Comparison of ENCODE assay signal across 11 cellular contexts in the genomic region with DNA sequence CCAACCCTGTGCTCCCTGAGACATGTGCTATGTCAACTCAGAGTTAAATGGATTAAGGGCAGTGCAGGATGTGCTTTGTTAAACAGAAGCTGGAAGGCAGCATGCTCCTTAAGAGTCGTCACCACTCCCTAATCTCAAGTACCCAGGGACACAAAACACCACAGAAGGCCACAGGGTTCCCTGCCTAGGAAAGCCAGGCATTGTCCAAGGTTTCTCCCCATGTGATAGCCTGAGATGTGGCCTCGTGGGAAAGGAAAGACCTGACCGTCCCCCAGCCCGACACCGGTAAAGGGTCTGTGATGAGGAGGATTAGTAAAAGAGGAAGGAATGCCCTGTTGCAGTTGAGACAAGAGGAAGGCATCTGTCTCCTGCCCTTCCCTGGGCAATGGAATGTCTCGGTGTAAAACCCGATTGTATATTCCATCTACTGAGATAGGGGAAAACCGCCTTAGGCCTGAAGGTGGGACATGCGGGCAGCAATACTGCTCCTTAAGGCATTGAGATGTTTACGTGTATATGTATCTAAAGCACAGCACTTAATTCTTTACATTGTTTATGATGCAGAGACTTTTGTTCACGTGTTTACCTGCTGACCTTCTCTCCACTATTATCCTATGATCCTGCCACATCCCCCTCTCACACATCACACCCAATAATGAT. TPM values are rescaled to one million over a fixed set of nuclear protein-coding genes. Genes with fewer than 3 reads are reported as not detected.
DNase-seq lines count a peak whose midpoint lies in the region; ATAC-seq and TF ChIP-seq lines count a peak whose summit lies in the region.
"Not testable (repeated sequence)": the region's sequence is repeated elsewhere in the genome, so short reads cannot be mapped to it uniquely, and the experiment has no call there.
"Had no signal": no experiment of that assay in that cellular context is flagged by ENCODE, and none has a peak within 500 bp of the region (broad histone marks: within the 10 kb centered on the region; RNA-seq: fewer than 3 reads in every experiment).

No MANE protein-coding gene starts in this region.

- not testable (repeated sequence) for H3K4me3 Mint-ChIP-seq in WTC11; central memory CD8-positive, alpha-beta T cell

- peak overlapping the region; percentile 83 for H3K27ac Mint-ChIP-seq in WTC11
- peak overlapping the region; percentile 61 for H3K27ac Mint-ChIP-seq in central memory CD8-positive, alpha-beta T cell (ENCODE audit: low read depth)

- not testable (repeated sequence) for H3K27me3 Mint-ChIP-seq in WTC11 (ENCODE audit: low read depth); central memory CD8-positive, alpha-beta T cell

- not testable (repeated sequence) for ATAC-seq in WTC11; central memory CD8-positive, alpha-beta T cell (replicated peaks; ENCODE audit: extremely low read depth, poor library complexity, severe bottlenecking); Right ventricle myocardium inferior; lower lobe of right lung

- DNase-seq in BE2C: peak; percentile 0
- DNase-seq in NCI-H82 treated with DMSO at 0.1 percent for 48 hours (lab: John Stamatoyannopoulos, UW; ENCODE audit: unreplicated experiment): peak; percentile 76
- DNase-seq in WTC11 (ENCODE audit: low spot score); central memory CD8-positive, alpha-beta T cell (ENCODE audit: low spot score in 2 of 2): not testable (repeated sequence)
- DNase-seq in Right ventricle myocardium inferior (ENCODE audit: missing footprints): peak; percentile 28
- DNase-seq in lower lobe of right lung: peak; percentile 16
- peak; percentile 15 for DNase-seq in sigmoid colon

- CTCF ChIA-PET in WTC11 (lab: Charles Lee): not testable (repeated sequence)

- POLR2A ChIA-PET in WTC11 (lab: Charles Lee): interaction anchor here (0.7 kb wide), 1 partner anchor 229 kb away, joined by 4 read pairs; no protein-coding TSS in a partner anchor

- intact Hi-C loops in Right ventricle myocardium inferior (cut with DNase I); lower lobe of right lung (cut with DNase I); sigmoid colon (cut with DNase I): not testable (repeated sequence)

- WGBS in sigmoid colon, 2 donors: 89 to 94% methylated on average over 11 of the region's 11 CpGs

- H3K9me3 ChIP-seq in BE2C; HUES48 (ENCODE audit: control insufficient read depth, insufficient read depth, low read length); lower lobe of right lung; sigmoid colon: not testable (repeated sequence)

- TF ChIP-seq POLR2A in sigmoid colon (IDR thresholded peaks at IDR 0.05): not testable (repeated sequence)

- not testable (repeated sequence) for H3K4me1 ChIP-seq in BE2C; HUES48 (ENCODE audit: control insufficient read depth, insufficient read depth, low read length); sigmoid colon
- peaks cover 23% of the 10 kb centered on the region for H3K4me1 ChIP-seq in lower lobe of right lung

- H3K4me1 Mint-ChIP-seq in WTC11: peaks cover 32% of the 10 kb centered on the region
- H3K4me1 Mint-ChIP-seq in central memory CD8-positive, alpha-beta T cell: not testable (repeated sequence)

- not testable (repeated sequence) for TF ChIP-seq CTCF in BE2C (IDR thresholded peaks at IDR 0.05; ENCODE audit: low read depth, low read length); WTC11 (IDR thresholded peaks at IDR 0.05); lower lobe of right lung (IDR thresholded peaks at IDR 0.05); sigmoid colon (IDR thresholded peaks at IDR 0.05)

- TF ChIP-seq EP300 in sigmoid colon (IDR thresholded peaks at IDR 0.05): not testable (repeated sequence)

- H3K36me3 ChIP-seq in BE2C (peaks cover 32% of the 10 kb centered on the region), HUES48 (ENCODE audit: control insufficient read depth, insufficient read depth, low read length) (peaks cover 51% of the 10 kb centered on the region), lower lobe of right lung (peaks cover 66% of the 10 kb centered on the region), sigmoid colon (peaks cover 15 to 72% (median 40%) of the 10 kb centered on the region in 4 donors)

- H3K27me3 ChIP-seq in BE2C; HUES48 (ENCODE audit: control insufficient read depth, insufficient read depth, low read length); lower lobe of right lung (ENCODE audit: low read depth); sigmoid colon: not testable (repeated sequence)

- not testable (repeated sequence) for H3K4me3 ChIP-seq in BE2C (ENCODE audit: low read depth, low read length); HUES48 (ENCODE audit: low read depth, low read length); lower lobe of right lung; sigmoid colon

- H3K9ac ChIP-seq in HUES48 (ENCODE audit: low read depth, low read length): not testable (repeated sequence)

- H3K27ac ChIP-seq in HUES48 (ENCODE audit: low read depth, low read length): peak overlapping the region; percentile 51
- peak overlapping the region; percentile 36 for H3K27ac ChIP-seq in lower lobe of right lung
- H3K27ac ChIP-seq in sigmoid colon: not testable (repeated sequence)

- H3K36me3 Mint-ChIP-seq in WTC11: peaks cover 28% of the 10 kb centered on the region
- peaks cover 27% of the 10 kb centered on the region for H3K36me3 Mint-ChIP-seq in central memory CD8-positive, alpha-beta T cell (ENCODE audit: insufficient read depth)

- not testable (repeated sequence) for H3K9me3 Mint-ChIP-seq in WTC11; central memory CD8-positive, alpha-beta T cell

RNA-seq across cellular contexts. Expression of a gene that starts 6.1 kb away (rescaled TPM):
- polyA plus RNA-seq in BE2C (2012; ENCODE audit: insufficient read depth, insufficient read length, low read depth): 211 TPM
- 76.4 to 101 TPM (median 91.9 TPM) in 3 replicates for total RNA-seq in WTC11 (2021)
- 129 TPM for total RNA-seq in Right ventricle myocardium inferior
- total RNA-seq in lower lobe of right lung: 41.9 TPM
- 10 to 100 TPM; 21.0 to 35.5 (median 27.5) TPM for total RNA-seq in sigmoid colon
- polyA plus RNA-seq in sigmoid colon: 100 to 1,000 TPM; 115 to 146 (median 130) TPM

RNA-seq across cellular contexts. Expression of a gene that starts 6.2 kb away (rescaled TPM):
- 1,781 TPM for polyA plus RNA-seq in BE2C (2012; ENCODE audit: insufficient read depth, insufficient read length, low read depth)
- 2,082 to 2,373 TPM (median 2,292 TPM) in 3 replicates for total RNA-seq in WTC11 (2021)
- 1,212 TPM for total RNA-seq in Right ventricle myocardium inferior
- 1,461 TPM for total RNA-seq in lower lobe of right lung
- 100 to 1,000 TPM; 244 to 601 (median 414) TPM for total RNA-seq in sigmoid colon
- 100 to 1,000 TPM; 574 to 938 (median 657) TPM for polyA plus RNA-seq in sigmoid colon

RNA-seq across cellular contexts. Expression of a gene that starts 7.0 kb away (rescaled TPM):
- 287 TPM for polyA plus RNA-seq in BE2C (2012; ENCODE audit: insufficient read depth, insufficient read length, low read depth)
- total RNA-seq in WTC11 (2021) (107 to 121 TPM (median 114 TPM) in 3 replicates), Right ventricle myocardium inferior (32.9 TPM), lower lobe of right lung (31.0 TPM), sigmoid colon (10 to 100 TPM; 22.5 to 39.6 (median 28.7) TPM)
- 10 to 100 TPM; 10.2 to 72.6 (median 12.0) TPM for polyA plus RNA-seq in sigmoid colon

RNA-seq across cellular contexts. Expression of a gene that starts 28.0 kb away (rescaled TPM):
- not detected for polyA plus RNA-seq in BE2C (2012; ENCODE audit: insufficient read depth, insufficient read length, low read depth)
- total RNA-seq in WTC11 (2021) (7.8 to 8.0 TPM (median 8.0 TPM) in 3 replicates), Right ventricle myocardium inferior (20.5 TPM), lower lobe of right lung (49.0 TPM), sigmoid colon (1 to 10 TPM; 6.5 to 8.9 (median 8.4) TPM)
- 1 to 10 TPM in 2 of 3 donors, under 1 TPM in 1; 0.92 to 4.9 (median 3.6) TPM for polyA plus RNA-seq in sigmoid colon
- total RNA-seq: Calu3 had no signal

RNA-seq across cellular contexts. Expression of a gene that starts 48.8 kb away (rescaled TPM):
- polyA plus RNA-seq in BE2C (2012; ENCODE audit: insufficient read depth, insufficient read length, low read depth): 14.4 TPM
- total RNA-seq in WTC11 (2021) (1.0 to 2.7 TPM (median 2.2 TPM) in 3 replicates), Right ventricle myocardium inferior (24.6 TPM), lower lobe of right lung (11.0 TPM), sigmoid colon (10 to 100 TPM in 3 of 4 donors, 1 to 10 TPM in 1; 7.1 to 31.6 (median 24.0) TPM)
- 10 to 100 TPM in 1 of 3 donors, 1 to 10 TPM in 2; 2.3 to 10.3 (median 2.4) TPM for polyA plus RNA-seq in sigmoid colon
- total RNA-seq: CD8-positive, alpha-beta T cell; GM12878 had no signal
